21 cellular contexts compared by ENCODE assay signal in genomic region chr15:48537277-48538113, GRCh38.
A peak's percentile ranks its signal among the peaks of the same experiment; 100 is the strongest.
DNase-seq lines count a peak whose midpoint lies in the region; ATAC-seq, FAIRE-seq and TF ChIP-seq lines count a peak whose summit lies in the region.
"Had no signal": no experiment of that assay in that cellular context is flagged by ENCODE, and none has a peak within 500 bp of the region (broad histone marks: within the 10 kb centered on the region; RNA-seq: fewer than 3 reads in every experiment).

No MANE protein-coding gene starts in this region.

- intact Hi-C loops in Right ventricle myocardium superior (cut with DNase I): no loop called here
- intact Hi-C loops in CD8-positive, alpha-beta T cell (cut with DNase I, micrococcal nuclease): no loop called here

- WGBS in A549 (ENCODE audit: missing lambda C conversion rate): 81% methylated on average over 16 of the region's 16 CpGs

- H3K4me3 ChIP-seq in A549 (no peak overlapping the region), astrocyte (ENCODE audit: insufficient read depth, low read depth, low read length) (no peak overlapping the region)
- H3K4me3 ChIP-seq in CD8-positive, alpha-beta T cell (ENCODE audit: low read depth, low read length): no peak overlapping the region

- peaks cover 19% of the 10 kb centered on the region for H3K4me1 Mint-ChIP-seq in astrocyte (ENCODE audit: low read depth, unreplicated experiment)
- peaks cover 14% of the 10 kb centered on the region for H3K4me1 Mint-ChIP-seq in nephron progenitor cell
- no peaks in the 10 kb centered on the region for H3K4me1 Mint-ChIP-seq in CD8-positive, alpha-beta T cell (ENCODE audit: low read depth)
- H3K4me1 Mint-ChIP-seq: activated naive CD4-positive, alpha-beta T cell treated with anti-CD3 and anti-CD28 coated beads, Interleukin-2, amount 50 U/mL, for 24 hours; CD4-positive, CD25-positive, alpha-beta regulatory T cell; T-cell had no signal

- H4K20me1 ChIP-seq in astrocyte (ENCODE audit: insufficient read depth, low read length): peaks cover 26% of the 10 kb centered on the region

- no peak for ATAC-seq in A549
- peak; percentile 61 for ATAC-seq in Right ventricle myocardium superior (ENCODE audit: poor library complexity)
- no peak for ATAC-seq in CD8-positive, alpha-beta T cell
- no peak for ATAC-seq in HG03025 (IDR thresholded peaks at IDR 0.05; ENCODE audit: low FRiP score, unreplicated experiment)
- ATAC-seq in HG02759 (IDR thresholded peaks at IDR 0.05; ENCODE audit: unreplicated experiment): no peak
- ATAC-seq in HG03159 (IDR thresholded peaks at IDR 0.05; ENCODE audit: unreplicated experiment): no peak
- ATAC-seq: foreskin keratinocyte, T-cell had no signal

- no peak overlapping the region for H3K4me3 Mint-ChIP-seq in astrocyte (ENCODE audit: unreplicated experiment)
- no peak overlapping the region for H3K4me3 Mint-ChIP-seq in nephron progenitor cell
- no peak overlapping the region for H3K4me3 Mint-ChIP-seq in CD8-positive, alpha-beta T cell
- H3K4me3 Mint-ChIP-seq: activated naive CD4-positive, alpha-beta T cell treated with anti-CD3 and anti-CD28 coated beads, Interleukin-2, amount 50 U/mL, for 24 hours; CD4-positive, CD25-positive, alpha-beta regulatory T cell; T-cell had no signal

- no peak overlapping the region for H3K27ac Mint-ChIP-seq in astrocyte (ENCODE audit: unreplicated experiment)
- H3K27ac Mint-ChIP-seq in nephron progenitor cell: peak overlapping the region; percentile 88
- no peak overlapping the region for H3K27ac Mint-ChIP-seq in CD8-positive, alpha-beta T cell
- H3K27ac Mint-ChIP-seq: CD4-positive, CD25-positive, alpha-beta regulatory T cell; T-cell had no signal

- POLR2A ChIA-PET in A549 (lab: Yijun Ruan, JAX): no interaction called here
- POLR2A ChIA-PET in CD8-positive, alpha-beta T cell (lab: Charles Lee): no interaction called here

- peaks cover 50% of the 10 kb centered on the region for H3K36me3 ChIP-seq in astrocyte (ENCODE audit: insufficient read depth, low read length)
- H3K36me3 ChIP-seq in CD8-positive, alpha-beta T cell (ENCODE audit: insufficient read depth, low read length): no peaks in the 10 kb centered on the region

- H3K9me3 ChIP-seq in A549: no peaks in the 10 kb centered on the region
- H3K9me3 ChIP-seq in astrocyte (ENCODE audit: insufficient read depth, low read depth, low read length): no peaks in the 10 kb centered on the region
- no peaks in the 10 kb centered on the region for H3K9me3 ChIP-seq in CD8-positive, alpha-beta T cell (ENCODE audit: low read length)

- H2AFZ ChIP-seq in astrocyte (ENCODE audit: low read depth, low read length): no peak overlapping the region

- H3K9me3 Mint-ChIP-seq in astrocyte (ENCODE audit: unreplicated experiment): no peaks in the 10 kb centered on the region
- no peaks in the 10 kb centered on the region for H3K9me3 Mint-ChIP-seq in nephron progenitor cell
- no peaks in the 10 kb centered on the region for H3K9me3 Mint-ChIP-seq in CD8-positive, alpha-beta T cell
- H3K9me3 Mint-ChIP-seq: activated naive CD4-positive, alpha-beta T cell treated with anti-CD3 and anti-CD28 coated beads, Interleukin-2, amount 50 U/mL, for 24 hours; T-cell had no signal

- no peak for TF ChIP-seq CTCF in A549 (IDR thresholded peaks at IDR 0.05)
- no peak for TF ChIP-seq CTCF in astrocyte (IDR thresholded peaks at IDR 0.05; ENCODE audit: insufficient read depth, low read depth, low read length)
- no peak for TF ChIP-seq CTCF in nephron progenitor cell (IDR thresholded peaks at IDR 0.05)
- no peak for TF ChIP-seq CTCF in CD8-positive, alpha-beta T cell (IDR thresholded peaks at IDR 0.05)

- no peak for TF ChIP-seq POLR2A in A549 (IDR thresholded peaks at IDR 0.05; ENCODE audit: low read length)

- no peak for TF ChIP-seq EP300 in A549 (IDR thresholded peaks at IDR 0.05)

- H3K9ac ChIP-seq in astrocyte (ENCODE audit: low read length): no peak overlapping the region

- H3K36me3 Mint-ChIP-seq in astrocyte (ENCODE audit: low read depth, unreplicated experiment) (peaks cover 25% of the 10 kb centered on the region), nephron progenitor cell (ENCODE audit: low read depth) (no peaks in the 10 kb centered on the region)
- no peaks in the 10 kb centered on the region for H3K36me3 Mint-ChIP-seq in CD8-positive, alpha-beta T cell
- H3K36me3 Mint-ChIP-seq: activated naive CD4-positive, alpha-beta T cell treated with anti-CD3 and anti-CD28 coated beads, Interleukin-2, amount 50 U/mL, for 24 hours; CD4-positive, CD25-positive, alpha-beta regulatory T cell; T-cell had no signal

- no peak overlapping the region for H3K27ac ChIP-seq in A549
- peak overlapping the region; percentile 5 for H3K27ac ChIP-seq in astrocyte (ENCODE audit: low read depth, low read length)
- no peak overlapping the region for H3K27ac ChIP-seq in CD8-positive, alpha-beta T cell (ENCODE audit: low read depth, low read length)
- H3K27ac ChIP-seq: foreskin keratinocyte, VCaP had no signal

- DNase-seq in A549 (ENCODE audit: low read depth in 1 of 2, low spot score in 1 of 2) (no peak), astrocyte (ENCODE audit: low read depth) (no peak), Right ventricle myocardium superior (peak; percentile 50), nephron progenitor cell (no peak)
- no peak for DNase-seq in CD8-positive, alpha-beta T cell
- DNase-seq: activated CD4-positive, alpha-beta T cell treated with anti-CD3 and anti-CD28 coated beads, Interleukin-2, amount 50 U/mL, for 4 hours; brain microvascular endothelial cell; CD4-positive, CD25-positive, alpha-beta regulatory T cell; DMS79; effector CD8-positive, alpha-beta T cell; foreskin keratinocyte; NCI-H146; NCI-H345; stimulated activated naive CD4-positive, alpha-beta T cell; T-cell had no signal

- H3K27me3 Mint-ChIP-seq in astrocyte (ENCODE audit: low read depth, unreplicated experiment) (no peaks in the 10 kb centered on the region), nephron progenitor cell (ENCODE audit: low read depth, poor library complexity) (no peaks in the 10 kb centered on the region)
- peaks cover 2% of the 10 kb centered on the region for H3K27me3 Mint-ChIP-seq in CD8-positive, alpha-beta T cell (ENCODE audit: low read depth)
- H3K27me3 Mint-ChIP-seq: CD4-positive, CD25-positive, alpha-beta regulatory T cell had no signal

- H3K27me3 ChIP-seq in astrocyte (ENCODE audit: insufficient read depth, low read length): no peaks in the 10 kb centered on the region
- H3K27me3 ChIP-seq in CD8-positive, alpha-beta T cell (ENCODE audit: insufficient read depth, low read length): no peaks in the 10 kb centered on the region
- H3K27me3 ChIP-seq: brain microvascular endothelial cell, foreskin keratinocyte had no signal

- no peak overlapping the region for H3K4me2 ChIP-seq in A549
- H3K4me2 ChIP-seq in astrocyte (ENCODE audit: low read length): no peak overlapping the region

- H3K4me1 ChIP-seq in A549 (0 out of 3 replicates have a peak, but pooled peaks cover 3% of the 10 kb centered on the region), astrocyte (ENCODE audit: insufficient read depth, low read length) (peaks cover 13% of the 10 kb centered on the region)
- H3K4me1 ChIP-seq in CD8-positive, alpha-beta T cell (ENCODE audit: insufficient read depth, low read length): no peaks in the 10 kb centered on the region
- H3K4me1 ChIP-seq: foreskin keratinocyte had no signal

- CTCF ChIA-PET in A549 (lab: Yijun Ruan, JAX): interaction anchor here (0.6 kb wide), 1 partner anchor 77 kb away, joined by 4 read pairs; no protein-coding TSS in a partner anchor
- CTCF ChIA-PET in CD8-positive, alpha-beta T cell (lab: Charles Lee): no interaction called here

- no peak for TF ChIP-seq RAD21 in A549 (conservative IDR thresholded peaks at IDR 0.05 in 1 of 2, IDR thresholded peaks at IDR 0.05 in 1 of 2)

- H3K79me2 ChIP-seq in astrocyte (ENCODE audit: insufficient read depth, low read length): peaks cover 78% of the 10 kb centered on the region

- FAIRE-seq in A549 (lab: Jason Lieb, UNC) (no peak), astrocyte (lab: Jason Lieb, UNC) (no peak)
- FAIRE-seq: GM19239 had no signal

TF ChIP-seq in A549, 52 proteins besides CTCF, POLR2A, EP300 and RAD21:
- no peak for TF ChIP-seq TP53 (CRISPR knock-in tag; IDR thresholded peaks at IDR 0.05)
- peak; percentile 4 for TF ChIP-seq MAFK (IDR thresholded peaks at IDR 0.05; ENCODE audit: partially characterized antibody)
- no peak for TF ChIP-seq JUN (IDR thresholded peaks at IDR 0.05)
- TF ChIP-seq CEBPB (IDR thresholded peaks at IDR 0.05): no peak
- no peak for TF ChIP-seq TFCP2L1 (CRISPR knock-in tag; IDR thresholded peaks at IDR 0.05)
- no peak for TF ChIP-seq HOXB5 (CRISPR knock-in tag; IDR thresholded peaks at IDR 0.05)
- TF ChIP-seq JUNB (IDR thresholded peaks at IDR 0.05): no peak
